13 cellular contexts compared by ENCODE assay signal in genomic region chr7:33669251-33669670, GRCh38.
DNase-seq lines count a peak whose midpoint lies in the region; ATAC-seq and TF ChIP-seq lines count a peak whose summit lies in the region.
"Had no signal": no experiment of that assay in that cellular context is flagged by ENCODE, and none has a peak within 500 bp of the region (broad histone marks: within the 10 kb centered on the region; RNA-seq: fewer than 3 reads in every experiment).

No MANE protein-coding gene starts in this region.

- 49 to 52% methylated on average over 5 of the region's 5 CpGs for WGBS in tibial nerve, 2 donors

- H3K36me3 ChIP-seq in naive thymus-derived CD4-positive, alpha-beta T cell (ENCODE audit: control insufficient read depth in 2 of 3, insufficient read depth in 3 of 3, low read length in 3 of 3), result no peaks in the 10 kb centered on the region
- H3K36me3 ChIP-seq in tibial nerve, result no peaks in the 10 kb centered on the region
- H3K36me3 ChIP-seq: ascending aorta, vagina had no signal

- CTCF ChIA-PET in naive thymus-derived CD4-positive, alpha-beta T cell (lab: Charles Lee), result no interaction called here

- peaks cover 0 to 32% (median 12%) of the 10 kb centered on the region in 5 donors for H3K36me3 Mint-ChIP-seq in naive thymus-derived CD4-positive, alpha-beta T cell

- H3K4me1 ChIP-seq in naive thymus-derived CD4-positive, alpha-beta T cell (ENCODE audit: control insufficient read depth in 2 of 2, insufficient read depth in 2 of 2, low read length in 2 of 2), result no peaks in the 10 kb centered on the region
- no peaks in the 10 kb centered on the region for H3K4me1 ChIP-seq in tibial nerve
- H3K4me1 ChIP-seq: ascending aorta, vagina had no signal

- peaks cover 0 to 3% (median 0%) of the 10 kb centered on the region in 7 donors for H3K4me1 Mint-ChIP-seq in naive thymus-derived CD4-positive, alpha-beta T cell

- H3K9me3 Mint-ChIP-seq in naive thymus-derived CD4-positive, alpha-beta T cell, result peaks cover 0 to 1% (median 0%) of the 10 kb centered on the region in 11 donors

- no peak overlapping the region for H3K27ac Mint-ChIP-seq in naive thymus-derived CD4-positive, alpha-beta T cell
- H3K27ac Mint-ChIP-seq: B cell had no signal

- H3K4me3 ChIP-seq in naive thymus-derived CD4-positive, alpha-beta T cell (ENCODE audit: low read length), result no peak overlapping the region
- H3K4me3 ChIP-seq in tibial nerve, result no peak overlapping the region
- H3K4me3 ChIP-seq: ascending aorta, vagina had no signal

- TF ChIP-seq EP300 in tibial nerve (IDR thresholded peaks at IDR 0.05), result no peak

- POLR2A ChIA-PET in naive thymus-derived CD4-positive, alpha-beta T cell (lab: Charles Lee), result no interaction called here

- no peaks in the 10 kb centered on the region for H3K27me3 ChIP-seq in naive thymus-derived CD4-positive, alpha-beta T cell (ENCODE audit: control insufficient read depth in 2 of 2, insufficient read depth in 2 of 2, low read length in 2 of 2)
- no peaks in the 10 kb centered on the region for H3K27me3 ChIP-seq in tibial nerve
- H3K27me3 ChIP-seq: ascending aorta, vagina had no signal

- no peak for TF ChIP-seq POLR2A in GM18505 (IDR thresholded peaks at IDR 0.05; ENCODE audit: borderline replicate concordance, extremely low read depth, insufficient read depth, insufficient read length)
- TF ChIP-seq POLR2A in tibial nerve (IDR thresholded peaks at IDR 0.05), result no peak

- H3K4me3 Mint-ChIP-seq in naive thymus-derived CD4-positive, alpha-beta T cell, result no peak overlapping the region
- H3K4me3 Mint-ChIP-seq: B cell had no signal

- no peak overlapping the region for H3K27ac ChIP-seq in naive thymus-derived CD4-positive, alpha-beta T cell (ENCODE audit: low read depth, low read length)
- no peak overlapping the region for H3K27ac ChIP-seq in tibial nerve
- H3K27ac ChIP-seq: ascending aorta, vagina had no signal

- ATAC-seq in HG02571 (IDR thresholded peaks at IDR 0.05; ENCODE audit: unreplicated experiment), result no peak
- no peak for ATAC-seq in naive thymus-derived CD4-positive, alpha-beta T cell
- ATAC-seq in GM18505 (IDR thresholded peaks at IDR 0.05; ENCODE audit: unreplicated experiment), result no peak

- DNase-seq in DMS153 (lab: John Stamatoyannopoulos, UW) (peak; percentile 97), NCI-H2029 treated with DMSO at 0.1 percent for 48 hours (lab: John Stamatoyannopoulos, UW) (peak; percentile 68), amniotic epithelial cell (ENCODE audit: low read depth) (peak; percentile 26), lung microvascular endothelial cell (ENCODE audit: low read depth in 2 of 2) (peak; percentile 68 to 71), tibial nerve (ENCODE audit: low spot score in 2 of 2) (no peak)
- no peak for DNase-seq in naive thymus-derived CD4-positive, alpha-beta T cell
- DNase-seq: kidney, NCI-H226 had no signal

- intact Hi-C loops in naive thymus-derived CD4-positive, alpha-beta T cell (cut with micrococcal nuclease), result no loop called here

- no peaks in the 10 kb centered on the region for H3K9me3 ChIP-seq in naive thymus-derived CD4-positive, alpha-beta T cell (ENCODE audit: control insufficient read depth in 2 of 3, low read length in 3 of 3)
- H3K9me3 ChIP-seq in tibial nerve, result no peaks in the 10 kb centered on the region
- H3K9me3 ChIP-seq: ascending aorta, vagina had no signal

- TF ChIP-seq CTCF in tibial nerve (IDR thresholded peaks at IDR 0.05), result no peak

- H3K27me3 Mint-ChIP-seq in naive thymus-derived CD4-positive, alpha-beta T cell, result no peaks in the 10 kb centered on the region
- H3K27me3 Mint-ChIP-seq: B cell had no signal

Comparison
In these comparisons a context has a peak if more than half of its experiments do, and no peak if none do; other contexts are left out.
1. DNase-seq: peak in DMS153 (single experiment), NCI-H2029 treated with DMSO at 0.1 percent for 48 hours (single experiment), amniotic epithelial cell (single experiment) and lung microvascular endothelial cell (2 of 2); none in naive thymus-derived CD4-positive, alpha-beta T cell (0 of 9) and tibial nerve (0 of 2).